1 cellular context compared by ENCODE assay signal in genomic region chr20:51386586-51386985, GRCh38.
TF ChIP-seq lines count a peak whose summit lies in the region.

No MANE protein-coding gene starts in this region.

TF ChIP-seq in GM12878, 131 proteins besides CTCF, POLR2A, EP300 and RAD21 (continued from another document):
- TF ChIP-seq SKIL (IDR thresholded peaks at IDR 0.05; ENCODE audit: low read depth, poor library complexity, severe bottlenecking) (no peak), HDAC6 (IDR thresholded peaks at IDR 0.05; ENCODE audit: unreplicated experiment) (no peak), ZZZ3 (IDR thresholded peaks at IDR 0.05; ENCODE audit: control insufficient read depth, insufficient read length, low read depth) (no peak), NRF1 (conservative IDR thresholded peaks at IDR 0.05; ENCODE audit: low read depth, low read length) (no peak), GABPA (IDR thresholded peaks at IDR 0.05; ENCODE audit: low read depth) (no peak), HCFC1 (IDR thresholded peaks at IDR 0.05; ENCODE audit: low read length) (no peak), EZH2 (IDR thresholded peaks at IDR 0.05; ENCODE audit: borderline replicate concordance, control insufficient read depth, low read depth, low read length) (no peak), STAT3 (IDR thresholded peaks at IDR 0.05; ENCODE audit: low read depth, low read length) (no peak), GATAD2B (conservative IDR thresholded peaks at IDR 0.05; ENCODE audit: low read depth) (no peak), FOXM1 (IDR thresholded peaks at IDR 0.05; ENCODE audit: low read depth, low read length) (no peak), YY1 (IDR thresholded peaks at IDR 0.05; ENCODE audit: low read depth, low read length) (no peak)
- TF ChIP-seq, protein P1, sequence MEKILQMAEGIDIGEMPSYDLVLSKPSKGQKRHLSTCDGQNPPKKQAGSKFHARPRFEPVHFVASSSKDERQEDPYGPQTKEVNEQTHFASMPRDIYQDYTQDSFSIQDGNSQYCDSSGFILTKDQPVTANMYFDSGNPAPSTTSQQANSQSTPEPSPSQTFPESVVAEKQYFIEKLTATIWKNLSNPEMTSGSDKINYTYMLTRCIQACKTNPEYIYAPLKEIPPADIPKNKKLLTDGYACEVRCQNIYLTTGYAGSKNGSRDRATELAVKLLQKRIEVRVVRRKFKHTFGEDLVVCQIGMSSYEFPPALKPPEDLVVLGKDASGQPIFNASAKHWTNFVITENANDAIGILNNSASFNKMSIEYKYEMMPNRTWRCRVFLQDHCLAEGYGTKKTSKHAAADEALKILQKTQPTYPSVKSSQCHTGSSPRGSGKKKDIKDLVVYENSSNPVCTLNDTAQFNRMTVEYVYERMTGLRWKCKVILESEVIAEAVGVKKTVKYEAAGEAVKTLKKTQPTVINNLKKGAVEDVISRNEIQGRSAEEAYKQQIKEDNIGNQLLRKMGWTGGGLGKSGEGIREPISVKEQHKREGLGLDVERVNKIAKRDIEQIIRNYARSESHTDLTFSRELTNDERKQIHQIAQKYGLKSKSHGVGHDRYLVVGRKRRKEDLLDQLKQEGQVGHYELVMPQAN (conservative IDR thresholded peaks at IDR 0.05), result no peak
- TF ChIP-seq, protein P2, sequence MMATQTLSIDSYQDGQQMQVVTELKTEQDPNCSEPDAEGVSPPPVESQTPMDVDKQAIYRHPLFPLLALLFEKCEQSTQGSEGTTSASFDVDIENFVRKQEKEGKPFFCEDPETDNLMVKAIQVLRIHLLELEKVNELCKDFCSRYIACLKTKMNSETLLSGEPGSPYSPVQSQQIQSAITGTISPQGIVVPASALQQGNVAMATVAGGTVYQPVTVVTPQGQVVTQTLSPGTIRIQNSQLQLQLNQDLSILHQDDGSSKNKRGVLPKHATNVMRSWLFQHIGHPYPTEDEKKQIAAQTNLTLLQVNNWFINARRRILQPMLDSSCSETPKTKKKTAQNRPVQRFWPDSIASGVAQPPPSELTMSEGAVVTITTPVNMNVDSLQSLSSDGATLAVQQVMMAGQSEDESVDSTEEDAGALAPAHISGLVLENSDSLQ (IDR thresholded peaks at IDR 0.05), result no peak
TF ChIP-seq in GM12878: peak in this region for 0.
